In the genomic region with DNA sequence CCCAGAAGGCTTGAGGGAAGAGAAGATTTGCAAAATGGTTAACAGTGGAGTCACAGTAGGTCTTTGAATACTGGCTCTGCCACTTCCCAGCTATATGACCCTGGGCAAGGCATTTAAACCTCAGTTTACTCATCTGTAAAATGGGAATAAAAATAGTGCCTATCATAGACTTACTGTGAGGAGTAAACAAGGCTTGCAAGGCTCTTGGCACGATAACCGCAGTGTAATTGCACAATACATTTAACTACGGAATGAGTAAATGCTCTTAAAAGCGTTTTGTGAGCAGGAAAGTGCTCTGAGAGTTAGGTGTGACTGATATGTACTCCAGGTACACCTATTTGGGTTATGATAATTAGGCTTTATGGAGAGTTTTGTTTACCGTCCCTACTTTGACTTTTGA, we compare ENCODE assay signal across 1 cellular context.
TF ChIP-seq lines count a peak whose summit lies in the region.

No MANE protein-coding gene starts in this region.

TF ChIP-seq in H1, 55 proteins besides CTCF, POLR2A, EP300 and RAD21:
- no peak for TF ChIP-seq BCL11A (IDR thresholded peaks at IDR 0.05; ENCODE audit: low read depth in 2 of 2, low read length in 2 of 2)
- TF ChIP-seq KDM1A (IDR thresholded peaks at IDR 0.05; ENCODE audit: borderline replicate concordance, low read length): 0 out of 2 replicates have a peak, but pooled peaks have one; percentile 37
